8 cellular contexts compared by ENCODE assay signal in the genomic region with DNA sequence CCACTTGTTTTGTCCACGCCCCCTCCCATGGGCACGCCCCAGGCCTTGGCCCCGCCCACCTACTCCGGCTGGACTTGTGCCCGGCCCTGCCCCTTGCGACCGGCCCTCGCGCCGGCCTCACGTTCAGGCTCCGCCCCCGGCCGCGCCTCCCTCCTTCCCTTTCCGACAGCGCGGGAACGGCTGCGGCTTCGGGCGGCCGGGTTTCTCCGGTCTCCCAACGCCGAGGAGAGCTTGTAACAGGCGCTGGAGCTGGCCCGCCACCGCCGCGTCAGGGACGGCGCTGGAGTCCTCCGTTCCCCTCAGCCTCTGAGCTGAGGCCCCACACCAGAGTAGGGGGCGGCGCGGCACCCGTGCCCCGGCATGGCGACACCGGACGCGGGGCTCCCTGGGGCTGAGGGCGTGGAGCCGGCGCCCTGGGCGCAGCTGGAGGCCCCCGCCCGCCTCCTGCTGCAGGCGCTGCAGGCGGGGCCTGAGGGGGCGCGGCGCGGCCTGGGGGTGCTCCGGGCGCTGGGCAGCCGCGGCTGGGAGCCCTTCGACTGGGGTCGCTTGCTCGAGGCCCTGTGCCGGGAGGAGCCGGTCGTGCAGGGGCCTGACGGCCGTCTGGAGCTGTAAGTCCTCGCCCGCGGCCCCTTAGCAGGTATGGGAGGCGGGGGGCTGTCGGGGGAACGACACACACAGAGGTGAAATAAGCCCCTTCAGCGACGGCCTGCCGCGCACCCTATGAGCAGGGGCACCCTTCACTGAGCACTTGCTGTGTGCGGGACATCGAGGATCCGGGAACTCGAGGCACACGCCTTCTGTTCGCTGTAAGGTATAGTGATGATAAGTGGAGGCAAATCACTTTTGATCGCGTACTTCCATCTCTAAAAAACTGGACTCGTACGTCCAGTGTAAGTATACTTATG. TPM values are rescaled to one million over a fixed set of nuclear protein-coding genes. Genes with fewer than 3 reads are reported as not detected.
A peak's percentile ranks its signal among the peaks of the same experiment; 100 is the strongest.
DNase-seq lines count a peak whose midpoint lies in the region; TF ChIP-seq lines count a peak whose summit lies in the region.

FANCE (plus strand) TSS at position 153 of the 905 bp plus-strand sequence; CDS start at position 361, 208 bp downstream.

- peaks cover 5% of the 10 kb centered on the region for H3K27me3 Mint-ChIP-seq in nephron (ENCODE audit: low read depth)

- DNase-seq in ELR (ENCODE audit: low read depth) (peak; percentile 94), H4 (ENCODE audit: low spot score) (peak; percentile 76), LoVo (ENCODE audit: low spot score) (peak; percentile 92), RPMI8226 (peak; percentile 94), fibroblast of peridontal ligament (ENCODE audit: extremely low read depth) (peak; percentile 82)
- peak; percentile 90 for DNase-seq in activated T-helper 9 cell treated with anti-CD3 and anti-CD28 coated beads, Interleukin-2, amount 50 U/mL, for 16 hours (ENCODE audit: low read depth)
- DNase-seq in stimulated activated naive CD4-positive, alpha-beta T cell treated with Interleukin-2 at 50 U/mL for 16 hours (lab: John Stamatoyannopoulos, UW), result peak; percentile 87

- H3K9me3 Mint-ChIP-seq in nephron, result no peaks in the 10 kb centered on the region

- TF ChIP-seq CTCF in nephron (IDR thresholded peaks at IDR 0.05; ENCODE audit: unreplicated experiment in 3 of 3), result no peak

- H3K4me3 Mint-ChIP-seq in nephron, result peak within 1 kb of the TSS; percentile 84 to 91 (median 85)

- peak within 1 kb of the TSS; percentile 54 to 81 (median 67) for H3K27ac Mint-ChIP-seq in nephron

- peaks cover 40% of the 10 kb centered on the region for H3K4me1 Mint-ChIP-seq in nephron

- H3K36me3 Mint-ChIP-seq in nephron (ENCODE audit: low read depth), result peaks cover 10% of the 10 kb centered on the region

RNA-seq across cellular contexts. Expression of gene FANCE, which starts in this region (rescaled TPM):
- 5.9 and 6.6 TPM in 2 replicates for total RNA-seq in H4 (2014; rRNA removed; shearing (Covaris generic))

Comparison
In these comparisons a context has a peak if more than half of its experiments do, and no peak if none do; other contexts are left out.
1. Peak in every context shown above with its lines: DNase-seq.